Comparison of ENCODE assay signal across 13 cellular contexts in the genomic region with DNA sequence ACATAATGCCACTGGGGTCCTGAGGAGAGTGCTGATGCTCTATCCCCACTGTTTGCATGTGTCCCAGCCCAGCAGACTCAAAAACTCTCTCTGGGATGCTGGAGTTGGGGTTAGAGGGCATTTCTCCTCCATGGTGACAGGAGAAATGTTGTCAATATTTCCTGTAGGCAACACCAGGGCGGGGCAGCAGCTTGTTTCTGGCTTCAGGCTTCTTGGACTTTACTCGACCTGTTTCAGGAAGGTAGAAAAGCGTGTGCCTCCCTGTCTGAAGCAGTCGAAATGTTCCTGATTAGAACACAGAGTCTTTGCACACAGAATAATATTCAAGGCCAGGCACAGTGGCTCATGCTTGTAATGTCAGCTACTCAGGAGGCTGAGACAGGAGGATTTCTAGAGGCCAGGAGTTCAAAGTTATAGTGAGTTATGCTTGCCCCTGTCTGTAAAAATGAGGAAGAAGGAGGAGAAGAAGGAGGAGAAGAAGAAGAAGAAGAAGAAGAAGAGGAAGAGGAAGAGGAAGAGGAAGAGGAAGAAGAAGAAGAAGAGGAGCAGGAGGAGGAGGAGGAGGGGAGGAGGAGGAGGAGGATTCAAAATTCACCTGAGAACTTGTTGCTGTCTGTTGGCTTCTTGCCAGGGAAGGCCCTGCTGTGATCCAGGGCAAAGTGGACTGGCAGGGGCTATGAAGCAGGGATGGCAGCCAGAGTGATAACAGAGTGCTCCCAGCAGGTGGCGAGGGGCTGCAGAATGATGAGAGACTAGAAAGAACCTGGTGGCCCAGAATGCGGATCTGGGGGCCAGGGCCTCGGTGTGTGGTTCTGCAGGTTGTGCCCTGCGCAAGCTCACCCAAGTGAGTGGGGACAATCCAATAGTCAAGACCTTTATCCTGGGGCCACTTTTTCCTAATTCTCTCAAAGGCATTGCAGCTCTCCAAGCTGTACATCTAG.
DNase-seq lines count a peak whose midpoint lies in the region; ATAC-seq, FAIRE-seq and TF ChIP-seq lines count a peak whose summit lies in the region.
"Had no signal": no experiment of that assay in that cellular context is flagged by ENCODE, and none has a peak within 500 bp of the region (broad histone marks: within the 10 kb centered on the region; RNA-seq: fewer than 3 reads in every experiment).

No MANE protein-coding gene starts in this region.

- no peaks in the 10 kb centered on the region for H3K79me2 ChIP-seq in OCI-LY3 (ENCODE audit: low read length)

- 83% methylated on average over 8 of the region's 8 CpGs for WGBS in esophagus muscularis mucosa

- no peaks in the 10 kb centered on the region for H3K9me3 ChIP-seq in CD4-positive, alpha-beta memory T cell (ENCODE audit: control insufficient read depth in 1 of 2, low read length in 2 of 2)
- H3K9me3 ChIP-seq in OCI-LY3 (ENCODE audit: insufficient read depth, low read length): no peaks in the 10 kb centered on the region
- H3K9me3 ChIP-seq in esophagus muscularis mucosa: no peaks in the 10 kb centered on the region
- H3K9me3 ChIP-seq: heart right ventricle, suprapubic skin had no signal

- CTCF ChIA-PET in CD4-positive, alpha-beta memory T cell (lab: Charles Lee; ENCODE audit: partially characterized antibody): interaction anchor here (0.6 to 2.0 kb wide), 7 partner anchors 9 to 78 kb away, joined by 3 to 8 read pairs (median 3); no protein-coding TSS in a partner anchor

- H3K27ac ChIP-seq in CD4-positive, alpha-beta memory T cell (ENCODE audit: low read depth, low read length): no peak overlapping the region
- no peak overlapping the region for H3K27ac ChIP-seq in OCI-LY3 (ENCODE audit: low read length)
- peak overlapping the region; percentile 40 to 88 (median 71) for H3K27ac ChIP-seq in esophagus muscularis mucosa (replicated peaks in 1 of 4)
- H3K27ac ChIP-seq: SK-N-MC, suprapubic skin had no signal

- peaks cover 29 to 61% (median 43%) of the 10 kb centered on the region in 4 donors for H3K4me1 Mint-ChIP-seq in CD4-positive, alpha-beta memory T cell

- FAIRE-seq in H54 (lab: Jason Lieb, UNC) (no peak), frontal cortex (lab: Jason Lieb, UNC) (no peak)

- no peaks in the 10 kb centered on the region for H3K27me3 Mint-ChIP-seq in CD4-positive, alpha-beta memory T cell

- DNase-seq in CD4-positive, alpha-beta memory T cell: peak in 1 of 5 donors; percentile 10
- no peak for DNase-seq in GM12864 (ENCODE audit: low read depth)
- no peak for DNase-seq in esophagus muscularis mucosa (ENCODE audit: extremely low spot score)
- DNase-seq in H54 (ENCODE audit: insufficient read length, low spot score): no peak
- DNase-seq in frontal cortex (ENCODE audit: low spot score in 2 of 2): no peak
- DNase-seq: effector CD8-positive, alpha-beta T cell; heart right ventricle; MV-4-11; stimulated activated CD4-positive, alpha-beta T cell treated with anti-CD3 and anti-CD28 coated beads, Interleukin-4, amount 100 ng/mL, for 4 hours had no signal

- H3K36me3 ChIP-seq in CD4-positive, alpha-beta memory T cell (ENCODE audit: insufficient read depth, low read length): no peaks in the 10 kb centered on the region
- H3K36me3 ChIP-seq in OCI-LY3 (replicated peaks; ENCODE audit: low read depth, low read length) (no peaks in the 10 kb centered on the region), esophagus muscularis mucosa (no peaks in the 10 kb centered on the region)
- H3K36me3 ChIP-seq: heart right ventricle, suprapubic skin had no signal

- TF ChIP-seq POLR2A in esophagus muscularis mucosa (IDR thresholded peaks at IDR 0.05; ENCODE audit: low read depth) (no peak), H54 (IDR thresholded peaks at IDR 0.05; ENCODE audit: low read depth, low read length) (no peak)

- H3K27ac Mint-ChIP-seq in CD4-positive, alpha-beta memory T cell: peak overlapping the region in 5 of 7 donors; percentile 15 to 80 (median 71)

- H3K4me2 ChIP-seq in OCI-LY3 (ENCODE audit: low read length): no peak overlapping the region

- H3K27me3 ChIP-seq in CD4-positive, alpha-beta memory T cell (ENCODE audit: insufficient read depth, low read length): no peaks in the 10 kb centered on the region
- H3K27me3 ChIP-seq in OCI-LY3 (ENCODE audit: low read depth, low read length) (peaks cover 20% of the 10 kb centered on the region), esophagus muscularis mucosa (no peaks in the 10 kb centered on the region)
- H3K27me3 ChIP-seq: suprapubic skin had no signal

- ATAC-seq in GM21515 (IDR thresholded peaks at IDR 0.05; ENCODE audit: unreplicated experiment): no peak
- ATAC-seq: heart right ventricle had no signal

- peaks cover 42% of the 10 kb centered on the region for H3K4me1 ChIP-seq in CD4-positive, alpha-beta memory T cell (ENCODE audit: insufficient read depth, low read length)
- no peaks in the 10 kb centered on the region for H3K4me1 ChIP-seq in OCI-LY3 (ENCODE audit: low read length)
- H3K4me1 ChIP-seq in esophagus muscularis mucosa: peaks cover 11 to 79% (median 66%) of the 10 kb centered on the region in 4 donors

- no peaks in the 10 kb centered on the region for H3K9me3 Mint-ChIP-seq in CD4-positive, alpha-beta memory T cell

- H3K4me3 Mint-ChIP-seq in CD4-positive, alpha-beta memory T cell: no peak overlapping the region

- H3K36me3 Mint-ChIP-seq in CD4-positive, alpha-beta memory T cell: no peaks in the 10 kb centered on the region

- no peak for TF ChIP-seq EP300 in esophagus muscularis mucosa (IDR thresholded peaks at IDR 0.05)

- POLR2A ChIA-PET in CD4-positive, alpha-beta memory T cell (lab: Charles Lee; ENCODE audit: partially characterized antibody): no interaction called here

- H4K20me1 ChIP-seq in OCI-LY3 (ENCODE audit: insufficient read depth, low read length): no peaks in the 10 kb centered on the region

- TF ChIP-seq CTCF in GM12864 (IDR thresholded peaks at IDR 0.05; ENCODE audit: low read depth, low read length, missing control alignments) (peak; percentile 18), OCI-LY3 (IDR thresholded peaks at IDR 0.05; ENCODE audit: low read depth, low read length) (peak; percentile 24; the same call in 1 of the 2 replicates), esophagus muscularis mucosa (IDR thresholded peaks at IDR 0.05) (no peak)

- no peak overlapping the region for H3K9ac ChIP-seq in OCI-LY3 (ENCODE audit: low read length)

- no peak overlapping the region for H2AFZ ChIP-seq in OCI-LY3 (ENCODE audit: low read depth, low read length)

- intact Hi-C loops in CD4-positive, alpha-beta memory T cell (cut with micrococcal nuclease): loop anchor here (1.0 kb wide), 1 partner anchor 78 kb away; no protein-coding TSS in a partner anchor
- intact Hi-C loops in esophagus muscularis mucosa (cut with DNase I): no loop called here

- no peak overlapping the region for H3K4me3 ChIP-seq in CD4-positive, alpha-beta memory T cell (ENCODE audit: low read length in 2 of 2)
- H3K4me3 ChIP-seq in GM12864 (ENCODE audit: low read depth, low read length): no peak overlapping the region
- H3K4me3 ChIP-seq in OCI-LY3 (ENCODE audit: low read length): no peak overlapping the region
- H3K4me3 ChIP-seq in esophagus muscularis mucosa: no peak overlapping the region
- H3K4me3 ChIP-seq: heart right ventricle, SK-N-MC, suprapubic skin had no signal

Comparison
In these comparisons a context has a peak if more than half of its experiments do, and no peak if none do; other contexts are left out.
1. H3K27ac ChIP-seq: peak in esophagus muscularis mucosa (4 of 4); none in CD4-positive, alpha-beta memory T cell (single experiment) and OCI-LY3 (single experiment).
2. CTCF ChIP-seq: peak in GM12864 (single experiment) and OCI-LY3 (single experiment); none in esophagus muscularis mucosa (0 of 3).